Comparison of ENCODE assay signal across 23 cellular contexts in the genomic region with DNA sequence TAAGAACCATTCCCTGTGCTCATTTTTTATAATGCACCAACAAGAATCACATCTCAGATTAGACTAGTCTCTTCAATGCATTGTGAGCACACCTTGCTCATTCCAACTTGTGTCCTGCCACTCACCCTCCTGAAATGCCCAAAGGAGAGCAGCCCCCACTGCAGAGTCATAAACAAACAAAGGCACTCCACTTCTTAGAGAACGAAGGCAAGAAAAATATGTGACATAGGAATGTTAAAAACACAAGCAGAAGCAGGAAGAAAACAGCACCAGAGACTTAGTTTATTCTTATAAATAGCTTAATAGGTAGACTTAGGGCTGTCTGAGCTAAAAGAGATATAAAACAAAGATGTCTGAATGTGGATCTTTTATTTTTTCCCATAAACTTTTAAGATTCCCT. TPM values are rescaled to one million over a fixed set of nuclear protein-coding genes. Genes with fewer than 3 reads are reported as not detected.
DNase-seq lines count a peak whose midpoint lies in the region; ATAC-seq and TF ChIP-seq lines count a peak whose summit lies in the region.
"Had no signal": no experiment of that assay in that cellular context is flagged by ENCODE, and none has a peak within 500 bp of the region (broad histone marks: within the 10 kb centered on the region; RNA-seq: fewer than 3 reads in every experiment).

No MANE protein-coding gene starts in this region.

- no peak overlapping the region for H3K4me3 Mint-ChIP-seq in endodermal cell
- H3K4me3 Mint-ChIP-seq in neural progenitor cell = no peak overlapping the region
- H3K4me3 Mint-ChIP-seq in activated CD4-positive, alpha-beta memory T cell treated with anti-CD3 and anti-CD28 coated beads, Interleukin-2, amount 10 ng/mL, durations not matched to agents 7 days and 5 days = no peak overlapping the region
- H3K4me3 Mint-ChIP-seq: CD14-positive monocyte had no signal

- DNase-seq in PC-3 (peak; percentile 29), endodermal cell (no peak), neural progenitor cell (ENCODE audit: low spot score) (no peak), dorsolateral prefrontal cortex (no peak), NCI-H1417 (lab: John Stamatoyannopoulos, UW) (no peak), NCI-H345 treated with DMSO at 0.1 percent for 48 hours (lab: John Stamatoyannopoulos, UW; ENCODE audit: unreplicated experiment) (no peak)
- no peak for DNase-seq in activated CD4-positive, alpha-beta memory T cell treated with anti-CD3 and anti-CD28 coated beads, Interleukin-2, amount 10 ng/mL, durations not matched to agents 7 days and 5 days
- DNase-seq: activated naive CD4-positive, alpha-beta T cell treated with Interleukin-2 at 50 U/mL for 16 hours; activated T-cell treated with anti-CD3 and anti-CD28 coated beads, Interleukin-2, amount 50 U/mL, for 1 hour; colonic mucosa; DMS153; Kasumi-1; left colon; NCI-H2171 treated with DMSO at 0.1 percent for 48 hours; NCI-H82; Peyer's patch; small intestine; stimulated activated CD4-positive, alpha-beta T cell treated with anti-CD3 and anti-CD28 coated beads, Interleukin-4, amount 100 ng/mL, for 4 hours; substantia nigra had no signal

- no peaks in the 10 kb centered on the region for H3K9me3 ChIP-seq in PC-3 (ENCODE audit: low read length)
- H3K9me3 ChIP-seq in endodermal cell (ENCODE audit: control insufficient read depth, low read length) = no peaks in the 10 kb centered on the region
- no peaks in the 10 kb centered on the region for H3K9me3 ChIP-seq in neural progenitor cell (ENCODE audit: low read depth)
- H3K9me3 ChIP-seq: ascending aorta, colonic mucosa, Peyer's patch had no signal

- H3F3A ChIP-seq in PC-3 (ENCODE audit: low read length, unreplicated experiment) = no peaks in the 10 kb centered on the region
- H3F3A ChIP-seq in neural progenitor cell (ENCODE audit: low read depth) = peaks cover 3% of the 10 kb centered on the region

- H3K4me3 ChIP-seq in PC-3 (ENCODE audit: low read length) (no peak overlapping the region), endodermal cell (ENCODE audit: low read length) (no peak overlapping the region), neural progenitor cell (no peak overlapping the region), dorsolateral prefrontal cortex (no peak overlapping the region)
- H3K4me3 ChIP-seq: ascending aorta, colonic mucosa, Peyer's patch had no signal

- intact Hi-C loops in PC-3 (cut with micrococcal nuclease) (no loop called here), dorsolateral prefrontal cortex (cut with DNase I) (no loop called here)

- CTCF ChIA-PET in PC-3 (lab: Charles Lee) = no interaction called here
- CTCF ChIA-PET in activated CD4-positive, alpha-beta memory T cell treated with anti-CD3 and anti-CD28 coated beads, Interleukin-2, amount 10 ng/mL, durations not matched to agents 7 days and 5 days (lab: Charles Lee) = no interaction called here

- peaks cover 12% of the 10 kb centered on the region; the same call in 1 of the 2 replicates for H3K27me3 ChIP-seq in PC-3 (ENCODE audit: low read length)
- H3K27me3 ChIP-seq in endodermal cell (ENCODE audit: control insufficient read depth, insufficient read depth, low read length, poor library complexity, severe bottlenecking) = no peaks in the 10 kb centered on the region
- H3K27me3 ChIP-seq in neural progenitor cell = no peaks in the 10 kb centered on the region
- no peaks in the 10 kb centered on the region for H3K27me3 ChIP-seq in dorsolateral prefrontal cortex
- H3K27me3 ChIP-seq: ascending aorta, colonic mucosa, Peyer's patch had no signal

- no peaks in the 10 kb centered on the region for H4K20me1 ChIP-seq in PC-3 (ENCODE audit: low read length)
- no peaks in the 10 kb centered on the region for H4K20me1 ChIP-seq in neural progenitor cell (ENCODE audit: low read depth)

- POLR2A ChIA-PET in PC-3 (lab: Charles Lee; ENCODE audit: unreplicated experiment) = no interaction called here
- POLR2A ChIA-PET in activated CD4-positive, alpha-beta memory T cell treated with anti-CD3 and anti-CD28 coated beads, Interleukin-2, amount 10 ng/mL, durations not matched to agents 7 days and 5 days (lab: Charles Lee) = no interaction called here

- H3K79me2 ChIP-seq in PC-3 (ENCODE audit: low read length) (no peaks in the 10 kb centered on the region), neural progenitor cell (ENCODE audit: low read depth) (no peaks in the 10 kb centered on the region)

- H3K9me3 Mint-ChIP-seq in endodermal cell = no peaks in the 10 kb centered on the region
- no peaks in the 10 kb centered on the region for H3K9me3 Mint-ChIP-seq in neural progenitor cell
- peaks cover 11% of the 10 kb centered on the region for H3K9me3 Mint-ChIP-seq in activated CD4-positive, alpha-beta memory T cell treated with anti-CD3 and anti-CD28 coated beads, Interleukin-2, amount 10 ng/mL, durations not matched to agents 7 days and 5 days

- 29% methylated on average over 1 of the region's 1 CpG; no CpG with 5 or more reads in 1 of the 2 experiments for WGBS in endodermal cell (ENCODE audit: insufficient coverage in 1 of 2, insufficient read length in 1 of 2), 2 experiments

- H2AFZ ChIP-seq in PC-3 (ENCODE audit: low read length) = no peak overlapping the region
- peak overlapping the region; percentile 26 for H2AFZ ChIP-seq in neural progenitor cell (replicated peaks)

- H3K4me1 Mint-ChIP-seq in endodermal cell (peaks cover 24% of the 10 kb centered on the region), neural progenitor cell (peaks cover 38% of the 10 kb centered on the region)
- H3K4me1 Mint-ChIP-seq in activated CD4-positive, alpha-beta memory T cell treated with anti-CD3 and anti-CD28 coated beads, Interleukin-2, amount 10 ng/mL, durations not matched to agents 7 days and 5 days = no peaks in the 10 kb centered on the region
- H3K4me1 Mint-ChIP-seq: CD14-positive monocyte had no signal

- TF ChIP-seq CTCF in 22Rv1 (IDR thresholded peaks at IDR 0.05) (no peak), PC-3 (conservative IDR thresholded peaks at IDR 0.05; ENCODE audit: low read depth, low read length) (no peak), endodermal cell (conservative IDR thresholded peaks at IDR 0.05) (no peak), neural progenitor cell (IDR thresholded peaks at IDR 0.05) (no peak), dorsolateral prefrontal cortex (IDR thresholded peaks at IDR 0.05 in 54 of 56, conservative IDR thresholded peaks at IDR 0.05 in 2 of 56; ENCODE audit: low read depth in 1 of 56, partially characterized antibody in 56 of 56) (no peak)

- BruUV-seq in PC-3 (replicated peaks; lab: Mats Ljungman, UMichigan) = no TSS peak

- ATAC-seq in PC-3 = peak; percentile 35; the same call in 1 of the 2 replicates
- ATAC-seq: left colon had no signal

- H3K36me3 Mint-ChIP-seq in endodermal cell (ENCODE audit: low read depth) (no peaks in the 10 kb centered on the region), neural progenitor cell (peaks cover 2% of the 10 kb centered on the region)
- no peaks in the 10 kb centered on the region for H3K36me3 Mint-ChIP-seq in activated CD4-positive, alpha-beta memory T cell treated with anti-CD3 and anti-CD28 coated beads, Interleukin-2, amount 10 ng/mL, durations not matched to agents 7 days and 5 days (ENCODE audit: low read depth)
- H3K36me3 Mint-ChIP-seq: CD14-positive monocyte had no signal

- no peaks in the 10 kb centered on the region for H3K9me2 ChIP-seq in PC-3 (replicated peaks; ENCODE audit: low read length)

- H3K36me3 ChIP-seq in PC-3 (ENCODE audit: low read depth, low read length) (no peaks in the 10 kb centered on the region), endodermal cell (ENCODE audit: control insufficient read depth, insufficient read depth, low read length) (no peaks in the 10 kb centered on the region), neural progenitor cell (no peaks in the 10 kb centered on the region)
- H3K36me3 ChIP-seq: ascending aorta, colonic mucosa, Peyer's patch had no signal

- H3K9ac ChIP-seq in PC-3 (ENCODE audit: low read length) (no peak overlapping the region), endodermal cell (ENCODE audit: extremely low read depth, low read length, poor library complexity, severe bottlenecking) (no peak overlapping the region), neural progenitor cell (no peak overlapping the region)

- no peak overlapping the region for H3K27ac Mint-ChIP-seq in endodermal cell
- peak overlapping the region; percentile 80 for H3K27ac Mint-ChIP-seq in neural progenitor cell
- H3K27ac Mint-ChIP-seq in activated CD4-positive, alpha-beta memory T cell treated with anti-CD3 and anti-CD28 coated beads, Interleukin-2, amount 10 ng/mL, durations not matched to agents 7 days and 5 days = no peak overlapping the region
- H3K27ac Mint-ChIP-seq: CD14-positive monocyte had no signal

- H3K4me2 ChIP-seq in PC-3 (ENCODE audit: low read length) (peak overlapping the region; percentile 40), neural progenitor cell (no peak overlapping the region)

- H3K4me1 ChIP-seq in PC-3 (ENCODE audit: insufficient read depth, low read length) (peaks cover 16% of the 10 kb centered on the region), endodermal cell (ENCODE audit: control insufficient read depth, insufficient read depth, low read length) (peaks cover 15% of the 10 kb centered on the region), neural progenitor cell (peaks cover 39% of the 10 kb centered on the region)
- H3K4me1 ChIP-seq: ascending aorta, colonic mucosa, Peyer's patch had no signal

- H3K27me3 Mint-ChIP-seq in endodermal cell (ENCODE audit: insufficient read depth) = no peaks in the 10 kb centered on the region
- H3K27me3 Mint-ChIP-seq in neural progenitor cell (ENCODE audit: insufficient read depth, low read depth) = no peaks in the 10 kb centered on the region
- H3K27me3 Mint-ChIP-seq in activated CD4-positive, alpha-beta memory T cell treated with anti-CD3 and anti-CD28 coated beads, Interleukin-2, amount 10 ng/mL, durations not matched to agents 7 days and 5 days = no peaks in the 10 kb centered on the region

- peak overlapping the region; percentile 29 for H3K27ac ChIP-seq in 22Rv1
- no peak overlapping the region for H3K27ac ChIP-seq in PC-3 (ENCODE audit: low read length)
- peak overlapping the region; percentile 78 for H3K27ac ChIP-seq in endodermal cell (ENCODE audit: low read depth, low read length)
- H3K27ac ChIP-seq in neural progenitor cell = no peak overlapping the region
- H3K27ac ChIP-seq in dorsolateral prefrontal cortex = no peak overlapping the region
- H3K27ac ChIP-seq: ascending aorta, colonic mucosa, Peyer's patch had no signal

RNA-seq across cellular contexts. Expression of gene GUCY1A2, which starts 57.2 kb away (rescaled TPM):
- total RNA-seq in PC-3 (2014; rRNA removed) (not detected in 2 replicates), endodermal cell (1 to 10 TPM; 3.7 to 5.3 TPM), neural progenitor cell (ENCODE audit: low replicate concordance) (0.54 and 0.56 TPM in 2 replicates), dorsolateral prefrontal cortex (10 to 100 TPM; 20.3 to 89.9 (median 64.0) TPM)
- polyA plus RNA-seq in endodermal cell (2013, experiment 1 of 2) = 1.6 TPM
- 1.6 TPM for polyA plus RNA-seq in endodermal cell (2013, experiment 2 of 2)
- total RNA-seq in activated CD4-positive, alpha-beta memory T cell treated with anti-CD3 and anti-CD28 coated beads, Interleukin-2, amount 10 ng/mL, durations not matched to agents 7 days and 5 days = not detected
- total RNA-seq: HT-29 had no signal
- polyA plus RNA-seq: CD14-positive monocyte had no signal

Comparison
In these comparisons a context has a peak if more than half of its experiments do, and no peak if none do; other contexts are left out.
1. H3K27ac ChIP-seq: peak in 22Rv1 (single experiment) and endodermal cell (single experiment); none in PC-3 (single experiment), neural progenitor cell (single experiment) and dorsolateral prefrontal cortex (0 of 59).